10 cellular contexts compared by ENCODE assay signal in genomic region chr3:72274511-72275295, GRCh38.
DNase-seq lines count a peak whose midpoint lies in the region; ATAC-seq, FAIRE-seq and TF ChIP-seq lines count a peak whose summit lies in the region.
"Had no signal": no experiment of that assay in that cellular context is flagged by ENCODE, and none has a peak within 500 bp of the region (broad histone marks: within the 10 kb centered on the region; RNA-seq: fewer than 3 reads in every experiment).

No MANE protein-coding gene starts in this region.

- no peaks in the 10 kb centered on the region for H4K20me1 ChIP-seq in PC-3 (ENCODE audit: low read length)

- TF ChIP-seq CTCF in PC-3 (conservative IDR thresholded peaks at IDR 0.05; ENCODE audit: low read depth, low read length) (no peak), osteocyte (IDR thresholded peaks at IDR 0.05) (no peak), Calu3 (IDR thresholded peaks at IDR 0.05; ENCODE audit: unreplicated experiment) (no peak), breast epithelium (IDR thresholded peaks at IDR 0.05) (no peak)

- H3K9me3 Mint-ChIP-seq in osteocyte (ENCODE audit: unreplicated experiment) (no peaks in the 10 kb centered on the region), Calu3 (ENCODE audit: low read depth, unreplicated experiment) (no peaks in the 10 kb centered on the region)

- ATAC-seq in GM21619 (IDR thresholded peaks at IDR 0.05; ENCODE audit: unreplicated experiment) (peak; percentile 49), PC-3 (no peak)

- peak overlapping the region; percentile 5; the same call in 1 of the 2 replicates for H3K4me2 ChIP-seq in PC-3 (ENCODE audit: low read length)

- no peaks in the 10 kb centered on the region for H3K9me3 ChIP-seq in PC-3 (ENCODE audit: low read length)
- H3K9me3 ChIP-seq in breast epithelium = no peaks in the 10 kb centered on the region
- H3K9me3 ChIP-seq: thoracic aorta had no signal

- H2AFZ ChIP-seq in PC-3 (ENCODE audit: low read length) = peak overlapping the region; percentile 10; the same call in 1 of the 2 replicates

- H3K4me1 Mint-ChIP-seq in osteocyte (ENCODE audit: unreplicated experiment) (peaks cover 62% of the 10 kb centered on the region), Calu3 (ENCODE audit: low read depth, unreplicated experiment) (no peaks in the 10 kb centered on the region)

- CTCF ChIA-PET in PC-3 (lab: Charles Lee) = no interaction called here
- CTCF ChIA-PET in Calu3 (lab: Charles Lee) = no interaction called here

- POLR2A ChIA-PET in PC-3 (lab: Charles Lee; ENCODE audit: unreplicated experiment) = no interaction called here

- DNase-seq in AG20443 (ENCODE audit: low spot score) (peak; percentile 69), PC-3 (no peak), osteocyte (ENCODE audit: extremely low spot score, unreplicated experiment) (no peak), Calu3 (no peak), HPDE6-E6E7 (ENCODE audit: extremely low spot score) (no peak), breast epithelium (ENCODE audit: low spot score in 2 of 2) (no peak)

- H3K4me3 Mint-ChIP-seq in osteocyte (ENCODE audit: unreplicated experiment) (no peak overlapping the region), Calu3 (ENCODE audit: low read depth, unreplicated experiment) (no peak overlapping the region)

- H3K4me3 ChIP-seq in PC-3 (ENCODE audit: low read length) = no peak overlapping the region
- H3K4me3 ChIP-seq in breast epithelium = peak overlapping the region in 1 of 3 donors; percentile 29
- H3K4me3 ChIP-seq: thoracic aorta had no signal

- intact Hi-C loops in PC-3 (cut with micrococcal nuclease) (no loop called here), Calu3 (cut with micrococcal nuclease; ENCODE audit: unreplicated experiment) (no loop called here), breast epithelium (cut with DNase I; ENCODE audit: low total_unique reads) (no loop called here)

- FAIRE-seq in endometrium (lab: Jason Lieb, UNC) = peak; percentile 70
- FAIRE-seq: endothelial cell of umbilical vein had no signal

- H3K27me3 Mint-ChIP-seq in osteocyte (ENCODE audit: unreplicated experiment) (peaks cover 14% of the 10 kb centered on the region), Calu3 (ENCODE audit: unreplicated experiment) (peaks cover 28% of the 10 kb centered on the region)

- no peak overlapping the region for H3K9ac ChIP-seq in PC-3 (ENCODE audit: low read length)

- no peaks in the 10 kb centered on the region for H3F3A ChIP-seq in PC-3 (ENCODE audit: low read length, unreplicated experiment)

- H3K27me3 ChIP-seq in PC-3 (ENCODE audit: low read length) (no peaks in the 10 kb centered on the region), breast epithelium (no peaks in the 10 kb centered on the region)

- H3K27ac Mint-ChIP-seq in osteocyte (ENCODE audit: unreplicated experiment) (peak overlapping the region; percentile 84), Calu3 (ENCODE audit: unreplicated experiment) (no peak overlapping the region)

- no peaks in the 10 kb centered on the region for H3K36me3 ChIP-seq in PC-3 (ENCODE audit: low read depth, low read length)
- no peaks in the 10 kb centered on the region for H3K36me3 ChIP-seq in breast epithelium
- H3K36me3 ChIP-seq: thoracic aorta had no signal

- no peaks in the 10 kb centered on the region for H3K36me3 Mint-ChIP-seq in osteocyte (ENCODE audit: unreplicated experiment)
- H3K36me3 Mint-ChIP-seq in Calu3 (ENCODE audit: insufficient read depth, unreplicated experiment) = no peaks in the 10 kb centered on the region

- no peak for TF ChIP-seq POLR2A in breast epithelium (IDR thresholded peaks at IDR 0.05)

- H3K27ac ChIP-seq in PC-3 (ENCODE audit: low read length) (no peak overlapping the region), breast epithelium (peak overlapping the region in 1 of 2 donors; percentile 16)
- H3K27ac ChIP-seq: thoracic aorta had no signal

- H3K9me2 ChIP-seq in PC-3 (replicated peaks; ENCODE audit: low read length) = no peaks in the 10 kb centered on the region

- 0 out of 2 replicates have a peak, but pooled peaks cover 7% of the 10 kb centered on the region for H3K4me1 ChIP-seq in PC-3 (ENCODE audit: insufficient read depth, low read length)
- no peaks in the 10 kb centered on the region for H3K4me1 ChIP-seq in breast epithelium

- H3K79me2 ChIP-seq in PC-3 (ENCODE audit: low read length) = no peaks in the 10 kb centered on the region

- BruUV-seq in PC-3 (replicated peaks; lab: Mats Ljungman, UMichigan) = no TSS peak
- BruUV-seq in Calu3 (replicated peaks; lab: Mats Ljungman, UMichigan) = no TSS peak
